Comparison of ENCODE assay signal across 13 cellular contexts in genomic region chr6:80535914-80536565, GRCh38.
A peak's percentile ranks its signal among the peaks of the same experiment; 100 is the strongest.
DNase-seq lines count a peak whose midpoint lies in the region; ATAC-seq and TF ChIP-seq lines count a peak whose summit lies in the region.
"Had no signal": no experiment of that assay in that cellular context is flagged by ENCODE, and none has a peak within 500 bp of the region (broad histone marks: within the 10 kb centered on the region; RNA-seq: fewer than 3 reads in every experiment).

No MANE protein-coding gene starts in this region.

- no peak overlapping the region for H2AFZ ChIP-seq in hepatocyte

- TF ChIP-seq CTCF in HFF-Myc (IDR thresholded peaks at IDR 0.05; ENCODE audit: low read depth, low read length, missing control alignments) (no peak), hepatocyte (IDR thresholded peaks at IDR 0.05; ENCODE audit: poor library complexity) (no peak)

- H3K9me3 Mint-ChIP-seq in activated T-helper 17 cell treated with anti-CD3 and anti-CD28 coated beads, Interleukin-2, amount 50 U/mL, for 72 hours = no peaks in the 10 kb centered on the region

- H3K27ac Mint-ChIP-seq in activated T-helper 17 cell treated with anti-CD3 and anti-CD28 coated beads, Interleukin-2, amount 50 U/mL, for 72 hours = peak overlapping the region; percentile 2
- H3K27ac Mint-ChIP-seq: naive thymus-derived CD4-positive, alpha-beta T cell had no signal

- DNase-seq in COLO668 (lab: John Stamatoyannopoulos, UW; ENCODE audit: unreplicated experiment) (peak; percentile 5), HFF-Myc (ENCODE audit: extremely low read depth, low read depth) (peak; percentile 50), hepatocyte (ENCODE audit: low spot score) (no peak), dermis blood vessel endothelial cell (no peak), HK-2 (ENCODE audit: unreplicated experiment) (no peak), HuH-7.5 (ENCODE audit: low spot score) (no peak)
- DNase-seq: activated CD4-positive, alpha-beta T cell treated with anti-CD3 and anti-CD28 coated beads, Interleukin-2, amount 50 U/mL, for 48 hours; activated gamma-delta T cell; naive thymus-derived CD4-positive, alpha-beta T cell; NCI-H1092 treated with DMSO at 0.1 percent for 48 hours; NCI-H446 had no signal

- no peak overlapping the region for H3K4me2 ChIP-seq in hepatocyte

- no peak for ATAC-seq in activated T-helper 17 cell treated with anti-CD3 and anti-CD28 coated beads, Interleukin-2, amount 50 U/mL, for 72 hours (replicated peaks)
- ATAC-seq: naive thymus-derived CD4-positive, alpha-beta T cell; sciatic nerve had no signal

- no peaks in the 10 kb centered on the region for H3K9me2 ChIP-seq in hepatocyte (replicated peaks; ENCODE audit: insufficient read depth)

- H3K27me3 ChIP-seq in hepatocyte = no peaks in the 10 kb centered on the region

- H3K36me3 Mint-ChIP-seq in activated T-helper 17 cell treated with anti-CD3 and anti-CD28 coated beads, Interleukin-2, amount 50 U/mL, for 72 hours (ENCODE audit: low read depth) = no peaks in the 10 kb centered on the region

- H3K4me3 ChIP-seq in HFF-Myc (replicated peaks; ENCODE audit: low read depth, low read length) = no peak overlapping the region
- no peak overlapping the region for H3K4me3 ChIP-seq in hepatocyte

- peaks cover 7% of the 10 kb centered on the region for H3K27me3 Mint-ChIP-seq in activated T-helper 17 cell treated with anti-CD3 and anti-CD28 coated beads, Interleukin-2, amount 50 U/mL, for 72 hours

- 96% methylated on average over 1 of the region's 1 CpG for WGBS in hepatocyte (ENCODE audit: low lambda C conversion rate, missing lambda C conversion rate)

- no peaks in the 10 kb centered on the region for H3K4me1 ChIP-seq in hepatocyte (ENCODE audit: insufficient read depth)

- H3K4me3 Mint-ChIP-seq in activated T-helper 17 cell treated with anti-CD3 and anti-CD28 coated beads, Interleukin-2, amount 50 U/mL, for 72 hours = no peak overlapping the region
- H3K4me3 Mint-ChIP-seq: naive thymus-derived CD4-positive, alpha-beta T cell had no signal

- H3K27ac ChIP-seq in hepatocyte = peak overlapping the region; percentile 31

- H3K4me1 Mint-ChIP-seq in activated T-helper 17 cell treated with anti-CD3 and anti-CD28 coated beads, Interleukin-2, amount 50 U/mL, for 72 hours = no peaks in the 10 kb centered on the region

- no peaks in the 10 kb centered on the region for H3K36me3 ChIP-seq in hepatocyte (replicated peaks; ENCODE audit: insufficient read depth, low read depth)

- no peaks in the 10 kb centered on the region for H3K79me2 ChIP-seq in hepatocyte

- no peaks in the 10 kb centered on the region for H4K20me1 ChIP-seq in hepatocyte (ENCODE audit: insufficient read depth, poor library complexity, severe bottlenecking)

- H3K9me3 ChIP-seq in hepatocyte (ENCODE audit: low read depth) = no peaks in the 10 kb centered on the region

Comparison
In these comparisons a context has a peak if more than half of its experiments do, and no peak if none do; other contexts are left out.
1. DNase-seq: peak in COLO668 (single experiment) and HFF-Myc (single experiment); none in hepatocyte (single experiment), dermis blood vessel endothelial cell (single experiment), HK-2 (single experiment) and HuH-7.5 (single experiment).